ENCODE assay signal across 28 cellular contexts in the genomic region with DNA sequence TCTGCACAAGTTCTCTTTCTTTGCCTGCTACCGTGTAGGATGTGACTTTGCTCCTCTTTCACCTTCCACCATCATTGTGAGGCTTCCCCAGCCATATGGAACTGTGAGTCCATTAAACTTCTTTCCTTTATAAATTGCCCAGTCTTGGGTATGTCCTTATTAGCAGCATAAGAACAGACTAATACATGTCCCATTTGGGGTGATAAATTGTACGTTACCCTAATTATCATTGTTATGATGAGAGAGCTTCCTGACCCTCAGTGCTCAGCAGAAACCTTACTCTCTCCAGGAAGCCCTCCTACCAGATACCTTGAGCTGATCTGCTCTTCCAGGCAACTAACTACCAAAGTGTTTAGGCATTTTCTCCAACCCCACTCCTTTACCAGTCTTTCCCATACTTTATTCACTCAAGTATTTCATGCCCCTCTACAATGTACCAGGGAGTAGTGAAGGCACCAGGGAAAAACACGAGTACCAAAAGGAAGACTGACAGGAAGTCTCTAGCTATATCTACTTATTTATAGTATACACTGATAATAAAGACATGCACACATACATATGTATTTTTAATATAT.
"Had no signal": no experiment of that assay in that cellular context is flagged by ENCODE, and none has a peak within 500 bp of the region (broad histone marks: within the 10 kb centered on the region; RNA-seq: fewer than 3 reads in every experiment).

No MANE protein-coding gene starts in this region.

- H3K36me3 ChIP-seq: ascending aorta, breast epithelium, cardiac muscle cell, colonic mucosa, esophagus squamous epithelium, gastroesophageal sphincter, heart right ventricle had no signal

- H3K36me3 Mint-ChIP-seq: activated naive CD4-positive, alpha-beta T cell treated with anti-CD3 and anti-CD28 coated beads, Interleukin-2, amount 50 U/mL, for 24 hours; activated naive CD8-positive, alpha-beta T cell treated with anti-CD3 and anti-CD28 coated beads for 36 hours; brain had no signal

- H3K27ac ChIP-seq: ascending aorta, breast epithelium, cardiac muscle cell, colonic mucosa, esophagus squamous epithelium, gastroesophageal sphincter, heart right ventricle had no signal

- DNase-seq: activated CD4-positive, alpha-beta T cell treated with anti-CD3 and anti-CD28 coated beads for 36 hours; activated CD4-positive, alpha-beta T cell treated with anti-CD3 and anti-CD28 coated beads, Interleukin-2, amount 10 ng/mL, durations not matched to agents 7 days and 5 days; activated CD4-positive, alpha-beta T cell treated with anti-CD3 and anti-CD28 coated beads, Interleukin-2, amount 50 U/mL, for 48 hours; activated CD4-positive, CD25-positive, alpha-beta regulatory T cell; activated CD4-positive, CD25-positive, alpha-beta regulatory T cell treated with anti-CD3 and anti-CD28 coated beads, Interleukin-2, amount 50 U/mL, for 72 hours; activated CD8-positive, alpha-beta memory T cell treated with anti-CD3 and anti-CD28 coated beads for 24 hours; activated CD8-positive, alpha-beta T cell treated with anti-CD3 and anti-CD28 coated beads for 36 hours; activated effector memory CD4-positive, alpha-beta T cell treated with anti-CD3 and anti-CD28 coated beads, Interleukin-2, amount 50 U/mL, for 16 hours; activated naive CD4-positive, alpha-beta T cell treated with anti-CD3 and anti-CD28 coated beads for 36 hours; activated naive CD8-positive, alpha-beta T cell treated with anti-CD3 and anti-CD28 coated beads for 36 hours; activated naive CD8-positive, alpha-beta T cell treated with anti-CD3 and anti-CD28 coated beads, Interleukin-2, amount 50 U/mL, for 24 hours; activated T-cell treated with anti-CD3 and anti-CD28 coated beads, Interleukin-2, amount 50 U/mL, for 4 hours; central memory CD4-positive, alpha-beta T cell; cerebellar nuclear complex; effector CD8-positive, alpha-beta T cell; erythroblast; esophagus squamous epithelium; foreskin melanocyte; heart right ventricle; T-helper 2 cell had no signal

- H3K9me3 Mint-ChIP-seq: activated CD4-positive, alpha-beta T cell treated with anti-CD3 and anti-CD28 coated beads, Interleukin-2, amount 10 ng/mL, durations not matched to agents 7 days and 5 days; activated CD8-positive, alpha-beta T cell treated with anti-CD3 and anti-CD28 coated beads for 36 hours; activated naive CD4-positive, alpha-beta T cell treated with anti-CD3 and anti-CD28 coated beads for 36 hours; activated naive CD8-positive, alpha-beta T cell treated with anti-CD3 and anti-CD28 coated beads for 36 hours; activated naive CD8-positive, alpha-beta T cell treated with anti-CD3 and anti-CD28 coated beads, Interleukin-2, amount 50 U/mL, for 24 hours; activated T-cell treated with anti-CD3 and anti-CD28 coated beads, Interleukin-2, amount 50 U/mL, for 4 hours; activated T-helper 17 cell treated with anti-CD3 and anti-CD28 coated beads, Interleukin-2, amount 50 U/mL, for 72 hours had no signal

- H3K4me1 Mint-ChIP-seq: activated CD4-positive, alpha-beta T cell treated with anti-CD3 and anti-CD28 coated beads for 36 hours; activated CD4-positive, alpha-beta T cell treated with anti-CD3 and anti-CD28 coated beads, Interleukin-2, amount 10 ng/mL, durations not matched to agents 7 days and 5 days; activated naive CD4-positive, alpha-beta T cell treated with anti-CD3 and anti-CD28 coated beads, Interleukin-2, amount 50 U/mL, for 24 hours; activated naive CD8-positive, alpha-beta T cell treated with anti-CD3 and anti-CD28 coated beads for 36 hours; activated naive CD8-positive, alpha-beta T cell treated with anti-CD3 and anti-CD28 coated beads, Interleukin-2, amount 50 U/mL, for 24 hours; activated T-helper 17 cell treated with anti-CD3 and anti-CD28 coated beads, Interleukin-2, amount 50 U/mL, for 72 hours had no signal

- H3K4me3 Mint-ChIP-seq: activated CD4-positive, alpha-beta T cell treated with anti-CD3 and anti-CD28 coated beads for 36 hours; activated CD4-positive, alpha-beta T cell treated with anti-CD3 and anti-CD28 coated beads, Interleukin-2, amount 10 ng/mL, durations not matched to agents 7 days and 5 days; activated CD8-positive, alpha-beta T cell treated with anti-CD3 and anti-CD28 coated beads for 36 hours; activated naive CD4-positive, alpha-beta T cell treated with anti-CD3 and anti-CD28 coated beads for 36 hours; activated naive CD4-positive, alpha-beta T cell treated with anti-CD3 and anti-CD28 coated beads, Interleukin-2, amount 50 U/mL, for 24 hours; activated naive CD8-positive, alpha-beta T cell treated with anti-CD3 and anti-CD28 coated beads for 36 hours; activated naive CD8-positive, alpha-beta T cell treated with anti-CD3 and anti-CD28 coated beads, Interleukin-2, amount 50 U/mL, for 24 hours; activated T-cell treated with anti-CD3 and anti-CD28 coated beads, Interleukin-2, amount 50 U/mL, for 4 hours; activated T-helper 17 cell treated with anti-CD3 and anti-CD28 coated beads, Interleukin-2, amount 50 U/mL, for 72 hours; brain had no signal

- H3K27me3 ChIP-seq: ascending aorta, breast epithelium, cardiac muscle cell, colonic mucosa, esophagus squamous epithelium, gastroesophageal sphincter, heart right ventricle had no signal

- H3K4me3 ChIP-seq: ascending aorta, breast epithelium, cardiac muscle cell, colonic mucosa, esophagus squamous epithelium, gastroesophageal sphincter, heart right ventricle had no signal

- H3K9me3 ChIP-seq: ascending aorta, breast epithelium, colonic mucosa, esophagus squamous epithelium, gastroesophageal sphincter, heart right ventricle had no signal

- H3K27me3 Mint-ChIP-seq: activated CD4-positive, alpha-beta T cell treated with anti-CD3 and anti-CD28 coated beads for 36 hours; activated CD4-positive, alpha-beta T cell treated with anti-CD3 and anti-CD28 coated beads, Interleukin-2, amount 10 ng/mL, durations not matched to agents 7 days and 5 days; activated naive CD4-positive, alpha-beta T cell treated with anti-CD3 and anti-CD28 coated beads, Interleukin-2, amount 50 U/mL, for 24 hours; activated naive CD8-positive, alpha-beta T cell treated with anti-CD3 and anti-CD28 coated beads for 36 hours; brain had no signal

- H3K27ac Mint-ChIP-seq: activated CD4-positive, alpha-beta T cell treated with anti-CD3 and anti-CD28 coated beads for 36 hours; activated CD4-positive, alpha-beta T cell treated with anti-CD3 and anti-CD28 coated beads, Interleukin-2, amount 10 ng/mL, durations not matched to agents 7 days and 5 days; activated CD8-positive, alpha-beta T cell treated with anti-CD3 and anti-CD28 coated beads for 36 hours; activated naive CD4-positive, alpha-beta T cell treated with anti-CD3 and anti-CD28 coated beads for 36 hours; activated naive CD4-positive, alpha-beta T cell treated with anti-CD3 and anti-CD28 coated beads, Interleukin-2, amount 50 U/mL, for 24 hours; activated naive CD8-positive, alpha-beta T cell treated with anti-CD3 and anti-CD28 coated beads for 36 hours; activated naive CD8-positive, alpha-beta T cell treated with anti-CD3 and anti-CD28 coated beads, Interleukin-2, amount 50 U/mL, for 24 hours; activated T-helper 17 cell treated with anti-CD3 and anti-CD28 coated beads, Interleukin-2, amount 50 U/mL, for 72 hours; brain had no signal

- H3K4me1 ChIP-seq: ascending aorta, breast epithelium, colonic mucosa, gastroesophageal sphincter, heart right ventricle had no signal
